Comparison of ENCODE assay signal across 12 cellular contexts in the genomic region with DNA sequence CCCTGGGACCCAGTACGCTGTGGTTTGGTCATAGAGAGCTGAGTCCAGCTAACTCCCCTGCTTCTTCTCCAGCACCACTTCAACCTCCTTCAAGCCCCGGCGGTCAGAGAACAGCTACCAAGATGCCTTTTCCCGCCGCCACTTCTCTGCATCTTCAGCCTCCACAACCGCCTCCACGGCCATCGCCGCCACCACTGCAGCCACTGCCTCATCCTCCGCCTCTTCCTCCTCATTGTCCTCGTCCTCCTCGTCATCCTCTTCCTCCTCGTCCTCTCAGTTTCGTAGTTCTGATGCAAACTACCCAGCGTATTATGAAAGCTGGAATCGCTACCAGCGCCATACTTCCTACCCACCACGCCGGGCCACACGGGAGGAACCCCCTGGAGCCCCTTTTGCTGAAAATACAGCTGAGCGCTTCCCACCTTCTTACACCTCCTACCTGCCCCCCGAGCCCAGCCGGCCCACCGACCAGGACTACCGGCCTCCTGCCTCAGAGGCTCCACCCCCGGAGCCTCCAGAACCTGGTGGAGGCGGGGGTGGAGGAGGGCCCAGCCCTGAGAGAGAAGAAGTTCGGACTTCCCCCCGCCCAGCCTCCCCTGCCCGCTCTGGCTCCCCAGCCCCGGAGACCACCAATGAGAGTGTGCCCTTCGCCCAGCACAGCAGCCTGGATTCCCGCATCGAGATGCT. TPM values are rescaled to one million over a fixed set of nuclear protein-coding genes. Genes with fewer than 3 reads are reported as not detected.
DNase-seq lines count a peak whose midpoint lies in the region; ATAC-seq lines count a peak whose summit lies in the region.
"Had no signal": no experiment of that assay in that cellular context is flagged by ENCODE, and none has a peak within 500 bp of the region (broad histone marks: within the 10 kb centered on the region; RNA-seq: fewer than 3 reads in every experiment).

No MANE protein-coding gene starts in this region.

- no peak for DNase-seq in activated naive CD4-positive, alpha-beta T cell treated with anti-CD3 and anti-CD28 coated beads, Interleukin-2, amount 50 U/mL, for 72 hours (ENCODE audit: low spot score in 2 of 2)
- no peak for DNase-seq in activated naive CD4-positive, alpha-beta T cell treated with anti-CD3 and anti-CD28 coated beads, Interleukin-2, amount 50 U/mL, for 16 hours
- no peak for DNase-seq in kidney tubule cell (ENCODE audit: low spot score)
- no peak for DNase-seq in stimulated activated naive CD4-positive, alpha-beta T cell (lab: John Stamatoyannopoulos, UW)
- DNase-seq: COR-L47, NCI-H146, NCI-H2081 treated with DMSO at 0.1 percent for 48 hours, NCI-H226, NCI-H526 had no signal

- H3K36me3 Mint-ChIP-seq in activated naive CD4-positive, alpha-beta T cell treated with anti-CD3 and anti-CD28 coated beads, Interleukin-2, amount 50 U/mL, for 72 hours, result peaks cover 30 to 33% of the 10 kb centered on the region in 2 donors
- peaks cover 97% of the 10 kb centered on the region for H3K36me3 Mint-ChIP-seq in dendritic cell treated with granulocyte-macrophage colony-stimulating factor and Interleukin-4, amounts not matched to agents 40 ng/mL and 50 ng/mL, for 4 days (ENCODE audit: low read depth)
- H3K36me3 Mint-ChIP-seq in stimulated activated memory B cell treated with anti-CD40 and anti-IgM and Interleukin-4, amounts not matched to agents 10 μg/mL and 1 μg/mL and 100 μg/mL, for 72 hours, result peaks cover 88% of the 10 kb centered on the region

- H3K4me1 Mint-ChIP-seq in dendritic cell treated with granulocyte-macrophage colony-stimulating factor and Interleukin-4, amounts not matched to agents 40 ng/mL and 50 ng/mL, for 4 days (ENCODE audit: low read depth), result peaks cover 32% of the 10 kb centered on the region
- H3K4me1 Mint-ChIP-seq in stimulated activated memory B cell treated with anti-CD40 and anti-IgM and Interleukin-4, amounts not matched to agents 10 μg/mL and 1 μg/mL and 100 μg/mL, for 72 hours, result peaks cover 27% of the 10 kb centered on the region

- H3K9me3 Mint-ChIP-seq in activated naive CD4-positive, alpha-beta T cell treated with anti-CD3 and anti-CD28 coated beads, Interleukin-2, amount 50 U/mL, for 72 hours, result no peaks in the 10 kb centered on the region
- H3K9me3 Mint-ChIP-seq in dendritic cell treated with granulocyte-macrophage colony-stimulating factor and Interleukin-4, amounts not matched to agents 40 ng/mL and 50 ng/mL, for 4 days, result no peaks in the 10 kb centered on the region
- no peaks in the 10 kb centered on the region for H3K9me3 Mint-ChIP-seq in stimulated activated memory B cell treated with anti-CD40 and anti-IgM and Interleukin-4, amounts not matched to agents 10 μg/mL and 1 μg/mL and 100 μg/mL, for 72 hours

- H3K27me3 Mint-ChIP-seq in dendritic cell treated with granulocyte-macrophage colony-stimulating factor and Interleukin-4, amounts not matched to agents 40 ng/mL and 50 ng/mL, for 4 days, result no peaks in the 10 kb centered on the region
- no peaks in the 10 kb centered on the region for H3K27me3 Mint-ChIP-seq in stimulated activated memory B cell treated with anti-CD40 and anti-IgM and Interleukin-4, amounts not matched to agents 10 μg/mL and 1 μg/mL and 100 μg/mL, for 72 hours

- no peak for ATAC-seq in activated naive CD4-positive, alpha-beta T cell treated with anti-CD3 and anti-CD28 coated beads, Interleukin-2, amount 50 U/mL, for 72 hours
- ATAC-seq in stimulated activated memory B cell treated with anti-CD40 and anti-IgM and Interleukin-4, amounts not matched to agents 10 μg/mL and 1 μg/mL and 100 μg/mL, for 72 hours, result peak; percentile 24

- intact Hi-C loops in dendritic cell treated with granulocyte-macrophage colony-stimulating factor and Interleukin-4, amounts not matched to agents 40 ng/mL and 50 ng/mL, for 4 days (cut with micrococcal nuclease), result no loop called here

- H3K27ac Mint-ChIP-seq in activated naive CD4-positive, alpha-beta T cell treated with anti-CD3 and anti-CD28 coated beads, Interleukin-2, amount 50 U/mL, for 72 hours, result peak overlapping the region; percentile 19 to 68
- peak overlapping the region; percentile 21 for H3K27ac Mint-ChIP-seq in dendritic cell treated with granulocyte-macrophage colony-stimulating factor and Interleukin-4, amounts not matched to agents 40 ng/mL and 50 ng/mL, for 4 days
- no peak overlapping the region for H3K27ac Mint-ChIP-seq in stimulated activated memory B cell treated with anti-CD40 and anti-IgM and Interleukin-4, amounts not matched to agents 10 μg/mL and 1 μg/mL and 100 μg/mL, for 72 hours

- peak overlapping the region; percentile 27 for H3K4me3 Mint-ChIP-seq in dendritic cell treated with granulocyte-macrophage colony-stimulating factor and Interleukin-4, amounts not matched to agents 40 ng/mL and 50 ng/mL, for 4 days
- H3K4me3 Mint-ChIP-seq in stimulated activated memory B cell treated with anti-CD40 and anti-IgM and Interleukin-4, amounts not matched to agents 10 μg/mL and 1 μg/mL and 100 μg/mL, for 72 hours, result no peak overlapping the region

RNA-seq across cellular contexts. Expression of gene SETD1A, which starts 7.1 kb away (rescaled TPM):
- total RNA-seq in activated naive CD4-positive, alpha-beta T cell treated with anti-CD3 and anti-CD28 coated beads, Interleukin-2, amount 50 U/mL, for 72 hours, result 10 to 100 TPM; 24.5 to 34.1 TPM

RNA-seq across cellular contexts. Expression of gene ORAI3, which starts 15.8 kb away (rescaled TPM):
- total RNA-seq in activated naive CD4-positive, alpha-beta T cell treated with anti-CD3 and anti-CD28 coated beads, Interleukin-2, amount 50 U/mL, for 72 hours, result 10 to 100 TPM in 1 of 2 donors, 1 to 10 TPM in 1; 7.3 to 17.1 TPM

RNA-seq across cellular contexts. Expression of gene HSD3B7, which starts 20.3 kb away (rescaled TPM):
- 1 to 10 TPM; 4.1 to 9.2 TPM for total RNA-seq in activated naive CD4-positive, alpha-beta T cell treated with anti-CD3 and anti-CD28 coated beads, Interleukin-2, amount 50 U/mL, for 72 hours

RNA-seq across cellular contexts. Expression of gene FBXL19, which starts 41.3 kb away (rescaled TPM):
- total RNA-seq in activated naive CD4-positive, alpha-beta T cell treated with anti-CD3 and anti-CD28 coated beads, Interleukin-2, amount 50 U/mL, for 72 hours, result 10 to 100 TPM; 24.4 to 36.4 TPM

RNA-seq across cellular contexts. Expression of gene STX1B, which starts 45.8 kb away (rescaled TPM):
- total RNA-seq in activated naive CD4-positive, alpha-beta T cell treated with anti-CD3 and anti-CD28 coated beads, Interleukin-2, amount 50 U/mL, for 72 hours, result 1 to 10 TPM in 1 of 2 donors, under 1 TPM in 1; 0.87 to 4.5 TPM
- total RNA-seq: HT-29 had no signal
